In genomic region chrX:15854712-15855561, GRCh38 we compare ENCODE assay signal across 8 cellular contexts. TPM values are rescaled to one million over a fixed set of nuclear protein-coding genes. Genes with fewer than 3 reads are reported as not detected.
DNase-seq lines count a peak whose midpoint lies in the region; ATAC-seq and TF ChIP-seq lines count a peak whose summit lies in the region.

Gene AP1S2, minus strand, starts transcription at chrX:15854813. Its CDS starts 2,289 bp downstream, at chrX:15852524.

- TF ChIP-seq CTCF in C4-2B (conservative IDR thresholded peaks at IDR 0.05): no peak

- H3K27ac ChIP-seq in C4-2B: peak within 1 kb of the TSS; percentile 88

- ATAC-seq in GM19395 (IDR thresholded peaks at IDR 0.05; ENCODE audit: unreplicated experiment) (peak; percentile 94), HG03558 (IDR thresholded peaks at IDR 0.05; ENCODE audit: extremely low read depth, unreplicated experiment) (peak; percentile 93), left lobe of liver (peak; percentile 97)

- DNase-seq in NCI-H748 (lab: John Stamatoyannopoulos, UW; ENCODE audit: unreplicated experiment) (peak; percentile 96), cortex of kidney (lab: John Stamatoyannopoulos, UW) (peak; percentile 14), left lobe of liver (ENCODE audit: low spot score) (peak; percentile 93)
- DNase-seq in activated CD4-positive, alpha-beta T cell treated with anti-CD3 and anti-CD28 coated beads, Interleukin-2, amount 50 U/mL, for 1 hour: peak; percentile 87
- peak; percentile 87 to 90 for DNase-seq in stimulated activated CD4-positive, alpha-beta T cell treated with anti-CD3 and anti-CD28 coated beads, Interleukin-2, amount 100 ng/mL, for 24 hours

RNA-seq across cellular contexts. Expression of gene AP1S2, which starts in this region (rescaled TPM):
- total RNA-seq in left lobe of liver: 3.9 TPM

Comparison
In these comparisons a context has a peak if more than half of its experiments do, and no peak if none do; other contexts are left out.
1. Peak in every context shown above with its lines: DNase-seq, ATAC-seq and H3K27ac ChIP-seq.
2. DNase-seq: peak in every context shown above with its lines; median percentile 96 in NCI-H748; 93 in left lobe of liver; 88 in stimulated activated CD4-positive, alpha-beta T cell treated with anti-CD3 and anti-CD28 coated beads, Interleukin-2, amount 100 ng/mL, for 24 hours; 87 in activated CD4-positive, alpha-beta T cell treated with anti-CD3 and anti-CD28 coated beads, Interleukin-2, amount 50 U/mL, for 1 hour; 14 in cortex of kidney.